12 cellular contexts compared by ENCODE assay signal in genomic region chr12:50984899-50985298, GRCh38. TPM values are rescaled to one million over a fixed set of nuclear protein-coding genes. Genes with fewer than 3 reads are reported as not detected.
A peak's percentile ranks its signal among the peaks of the same experiment; 100 is the strongest.
DNase-seq lines count a peak whose midpoint lies in the region; ATAC-seq and TF ChIP-seq lines count a peak whose summit lies in the region.
"Had no signal": no experiment of that assay in that cellular context is flagged by ENCODE, and none has a peak within 500 bp of the region (broad histone marks: within the 10 kb centered on the region; RNA-seq: fewer than 3 reads in every experiment).

No MANE protein-coding gene starts in this region.

- H3K27me3 ChIP-seq in parathyroid adenoma (ENCODE audit: control insufficient read depth, insufficient read depth, low read length), result no peaks in the 10 kb centered on the region
- no peaks in the 10 kb centered on the region for H3K27me3 ChIP-seq in effector memory CD4-positive, alpha-beta T cell (replicated peaks; ENCODE audit: control insufficient read depth, insufficient read depth, low read length, poor library complexity, severe bottlenecking)

- H3K9ac ChIP-seq in parathyroid adenoma, result no peak overlapping the region

- peaks cover 37% of the 10 kb centered on the region for H3K4me1 Mint-ChIP-seq in stimulated activated naive CD8-positive, alpha-beta T cell treated with anti-CD3 and anti-CD28 coated beads, Interleukin-15, Interleukin-2, amounts not matched to agents 100 ng/mL and 50 ng/mL, for 24 hours (ENCODE audit: low read depth)

- H3K79me2 ChIP-seq in parathyroid adenoma, result no peaks in the 10 kb centered on the region

- H3K36me3 ChIP-seq in parathyroid adenoma (ENCODE audit: control insufficient read depth, insufficient read depth, low read length), result no peaks in the 10 kb centered on the region
- H3K36me3 ChIP-seq in effector memory CD4-positive, alpha-beta T cell (ENCODE audit: control insufficient read depth, insufficient read depth, low read length), result peaks cover 9% of the 10 kb centered on the region

- H3K9me3 Mint-ChIP-seq in stimulated activated naive CD8-positive, alpha-beta T cell treated with anti-CD3 and anti-CD28 coated beads, Interleukin-15, Interleukin-2, amounts not matched to agents 100 ng/mL and 50 ng/mL, for 24 hours, result no peaks in the 10 kb centered on the region
- H3K9me3 Mint-ChIP-seq: natural killer cell treated with Interleukin-12 subunit alpha and Interleukin-12 subunit beta and Interleukin-15 and Interleukin-18, amount 100 ng/mL, for 72 hours; WTC11 had no signal

- peak overlapping the region; percentile 89 for H3K27ac Mint-ChIP-seq in stimulated activated naive CD8-positive, alpha-beta T cell treated with anti-CD3 and anti-CD28 coated beads, Interleukin-15, Interleukin-2, amounts not matched to agents 100 ng/mL and 50 ng/mL, for 24 hours
- H3K27ac Mint-ChIP-seq: WTC11 had no signal

- H3K9me3 ChIP-seq in parathyroid adenoma (ENCODE audit: control insufficient read depth, low read length), result no peaks in the 10 kb centered on the region
- H3K9me3 ChIP-seq in effector memory CD4-positive, alpha-beta T cell (ENCODE audit: control insufficient read depth, low read length), result no peaks in the 10 kb centered on the region

- H3K4me3 Mint-ChIP-seq in stimulated activated naive CD8-positive, alpha-beta T cell treated with anti-CD3 and anti-CD28 coated beads, Interleukin-15, Interleukin-2, amounts not matched to agents 100 ng/mL and 50 ng/mL, for 24 hours, result no peak overlapping the region
- H3K4me3 Mint-ChIP-seq: natural killer cell treated with Interleukin-12 subunit alpha and Interleukin-12 subunit beta and Interleukin-15 and Interleukin-18, amount 100 ng/mL, for 72 hours; WTC11 had no signal

- TF ChIP-seq CTCF in parathyroid adenoma (IDR thresholded peaks at IDR 0.05) (no peak), GM13976 (IDR thresholded peaks at IDR 0.05; ENCODE audit: borderline replicate concordance, control extremely low read depth, extremely low read depth, insufficient read depth, missing control alignments) (no peak)

- H3K27ac ChIP-seq in parathyroid adenoma, result peak overlapping the region; percentile 13
- H3K27ac ChIP-seq in effector memory CD4-positive, alpha-beta T cell (ENCODE audit: insufficient read depth, low read length, poor library complexity, severe bottlenecking), result no peak overlapping the region

- H2AFZ ChIP-seq in parathyroid adenoma, result no peak overlapping the region

- no peaks in the 10 kb centered on the region for H3K4me1 ChIP-seq in parathyroid adenoma
- no peaks in the 10 kb centered on the region for H3K4me1 ChIP-seq in effector memory CD4-positive, alpha-beta T cell (ENCODE audit: control insufficient read depth, insufficient read depth, low read length, poor library complexity, severe bottlenecking)

- no peak for ATAC-seq in stimulated activated naive CD8-positive, alpha-beta T cell treated with anti-CD3 and anti-CD28 coated beads, Interleukin-15, Interleukin-2, amounts not matched to agents 100 U/mL and 50 U/mL, for 24 hours
- peak; percentile 94 for ATAC-seq in esophagus mucosa
- ATAC-seq: natural killer cell treated with Interleukin-12 subunit alpha and Interleukin-12 subunit beta and Interleukin-15 and Interleukin-18, amount 100 ng/mL, for 72 hours; WTC11 had no signal

- H3K27me3 Mint-ChIP-seq in stimulated activated naive CD8-positive, alpha-beta T cell treated with anti-CD3 and anti-CD28 coated beads, Interleukin-15, Interleukin-2, amounts not matched to agents 100 ng/mL and 50 ng/mL, for 24 hours, result no peaks in the 10 kb centered on the region
- H3K27me3 Mint-ChIP-seq: natural killer cell treated with Interleukin-12 subunit alpha and Interleukin-12 subunit beta and Interleukin-15 and Interleukin-18, amount 100 ng/mL, for 72 hours had no signal

- H3K36me3 Mint-ChIP-seq in stimulated activated naive CD8-positive, alpha-beta T cell treated with anti-CD3 and anti-CD28 coated beads, Interleukin-15, Interleukin-2, amounts not matched to agents 100 ng/mL and 50 ng/mL, for 24 hours (ENCODE audit: low read depth), result peaks cover 47% of the 10 kb centered on the region

- no peak for DNase-seq in stimulated activated naive CD8-positive, alpha-beta T cell treated with anti-CD3 and anti-CD28 coated beads, Interleukin-15, Interleukin-2, amounts not matched to agents 100 U/mL and 50 U/mL, for 24 hours
- no peak for DNase-seq in effector memory CD4-positive, alpha-beta T cell
- DNase-seq in activated CD4-positive, alpha-beta T cell treated with anti-CD3 and anti-CD28 coated beads, Interleukin-2, amount 50 U/mL, for 1 hour, result no peak
- no peak for DNase-seq in GM13976 (ENCODE audit: low spot score)
- no peak for DNase-seq in activated CD4-positive, alpha-beta T cell treated with anti-CD3 and anti-CD28 coated beads for 1 hour
- DNase-seq: NCI-H2107, RPMI8226 had no signal

- no peak overlapping the region for H3K4me2 ChIP-seq in parathyroid adenoma (ENCODE audit: low read length)

- in situ Hi-C loops in GM13976 (cut with MboI; ENCODE audit: low sequenced_read_pairs, unreplicated experiment), result no loop called here

- H3K4me3 ChIP-seq in parathyroid adenoma (ENCODE audit: low read depth, low read length), result no peak overlapping the region
- no peak overlapping the region for H3K4me3 ChIP-seq in effector memory CD4-positive, alpha-beta T cell (ENCODE audit: insufficient read depth, low read depth, low read length, poor library complexity, severe bottlenecking)

RNA-seq across cellular contexts. Expression of gene HIGD1C, which starts 32.6 kb away (rescaled TPM):
- total RNA-seq in esophagus mucosa, result not detected
- total RNA-seq: natural killer cell treated with Interleukin-12 subunit alpha and Interleukin-12 subunit beta and Interleukin-15 and Interleukin-18, amount 100 ng/mL, for 72 hours; WTC11 had no signal

RNA-seq across cellular contexts. Expression of gene SLC11A2, which starts 41.3 kb away (rescaled TPM):
- 31.6 TPM for total RNA-seq in esophagus mucosa
